Comparison of ENCODE assay signal across 14 cellular contexts in the genomic region with DNA sequence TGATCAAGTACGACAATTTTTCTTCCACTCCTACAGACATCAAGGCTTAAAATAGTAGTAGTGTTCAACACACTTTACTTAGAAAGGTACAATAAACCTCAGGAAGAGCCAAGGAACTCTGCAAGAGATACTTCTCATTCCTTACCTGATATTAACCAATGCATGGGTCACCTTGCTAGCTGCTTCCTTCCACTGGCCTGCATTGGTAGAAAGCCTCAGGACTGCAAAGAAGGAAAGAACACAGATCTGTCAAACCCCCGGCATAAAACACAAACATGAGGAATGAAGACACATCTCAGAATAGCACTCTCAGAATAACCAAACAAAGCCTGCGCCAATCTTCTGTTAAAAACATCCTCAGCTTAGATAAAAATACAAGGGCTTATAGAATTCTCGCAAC.
DNase-seq lines count a peak whose midpoint lies in the region; ATAC-seq and TF ChIP-seq lines count a peak whose summit lies in the region.
"Had no signal": no experiment of that assay in that cellular context is flagged by ENCODE, and none has a peak within 500 bp of the region (broad histone marks: within the 10 kb centered on the region; RNA-seq: fewer than 3 reads in every experiment).

No MANE protein-coding gene starts in this region.

- peak overlapping the region; percentile 77 for H3K4me3 Mint-ChIP-seq in HFFc6

- peaks cover 79% of the 10 kb centered on the region for H3K4me1 Mint-ChIP-seq in HFFc6 (ENCODE audit: low read depth)

- H3K27ac Mint-ChIP-seq in HFFc6, result peak overlapping the region; percentile 96

- peak overlapping the region; percentile 35 for H3K4me3 ChIP-seq in coronary artery
- H3K4me3 ChIP-seq in smooth muscle cell, result no peak overlapping the region

- DNase-seq in HFFc6 (no peak), coronary artery (ENCODE audit: low spot score) (no peak), kidney tubule cell (ENCODE audit: low spot score) (peak; percentile 4), smooth muscle cell (lab: John Stamatoyannopoulos, UW; ENCODE audit: unreplicated experiment) (no peak), NCI-H128 (lab: John Stamatoyannopoulos, UW; ENCODE audit: unreplicated experiment) (no peak), NCI-H446 (lab: John Stamatoyannopoulos, UW) (no peak)
- DNase-seq: cerebellar nuclear complex, DMS79, erythroblast, NCI-H1930, SHP77 treated with DMSO at 0.1 percent for 48 hours had no signal

- H3K36me3 Mint-ChIP-seq in HFFc6 (ENCODE audit: low read depth), result peaks cover 10% of the 10 kb centered on the region

- no peaks in the 10 kb centered on the region for H3K9me3 Mint-ChIP-seq in HFFc6

- TF ChIP-seq CTCF in HFFc6 (IDR thresholded peaks at IDR 0.05) (no peak), coronary artery (IDR thresholded peaks at IDR 0.05) (no peak), smooth muscle cell (IDR thresholded peaks at IDR 0.05; ENCODE audit: borderline replicate concordance, insufficient read depth, poor library complexity, severe bottlenecking) (no peak)

- peaks cover 39% of the 10 kb centered on the region for H3K4me1 ChIP-seq in smooth muscle cell (ENCODE audit: low read depth)
- H3K4me1 ChIP-seq: parathyroid adenoma had no signal

- H3K27me3 Mint-ChIP-seq in HFFc6 (ENCODE audit: insufficient read depth), result no peaks in the 10 kb centered on the region

- H3F3A ChIP-seq in smooth muscle cell (ENCODE audit: low read depth), result peaks cover 44% of the 10 kb centered on the region

- WGBS in smooth muscle cell (ENCODE audit: low lambda C conversion rate), result 53% methylated on average over 4 of the region's 4 CpGs

- H4K20me1 ChIP-seq in smooth muscle cell (ENCODE audit: low read depth), result peaks cover 36% of the 10 kb centered on the region

- H2AFZ ChIP-seq in smooth muscle cell (ENCODE audit: low read depth), result no peak overlapping the region
- H2AFZ ChIP-seq: parathyroid adenoma had no signal

- H3K27me3 ChIP-seq in smooth muscle cell (ENCODE audit: low read depth), result no peaks in the 10 kb centered on the region

- peak overlapping the region; percentile 65 for H3K9ac ChIP-seq in smooth muscle cell (ENCODE audit: low read depth)
- H3K9ac ChIP-seq: parathyroid adenoma had no signal

- H3K36me3 ChIP-seq in smooth muscle cell (ENCODE audit: low read depth), result no peaks in the 10 kb centered on the region

- H3K79me2 ChIP-seq in smooth muscle cell (ENCODE audit: low read depth), result peaks cover 5% of the 10 kb centered on the region
- H3K79me2 ChIP-seq: parathyroid adenoma had no signal

- peak overlapping the region; percentile 52 to 65 for H3K27ac ChIP-seq in coronary artery
- H3K27ac ChIP-seq in smooth muscle cell (ENCODE audit: low read depth), result peak overlapping the region; percentile 91
- H3K27ac ChIP-seq: parathyroid adenoma had no signal

- no peak for ATAC-seq in HG02885 (IDR thresholded peaks at IDR 0.05; ENCODE audit: poor library complexity, unreplicated experiment)
- no peak for ATAC-seq in HG02938 (IDR thresholded peaks at IDR 0.05; ENCODE audit: unreplicated experiment)

- H3K4me2 ChIP-seq in smooth muscle cell, result peak overlapping the region; percentile 77

- H3K9me3 ChIP-seq in smooth muscle cell (replicated peaks; ENCODE audit: low read depth), result no peaks in the 10 kb centered on the region
